20 cellular contexts compared by ENCODE assay signal in genomic region chr6:87672641-87673040, GRCh38. TPM values are rescaled to one million over a fixed set of nuclear protein-coding genes. Genes with fewer than 3 reads are reported as not detected.
DNase-seq lines count a peak whose midpoint lies in the region; ATAC-seq, FAIRE-seq and TF ChIP-seq lines count a peak whose summit lies in the region.
"Had no signal": no experiment of that assay in that cellular context is flagged by ENCODE, and none has a peak within 500 bp of the region (broad histone marks: within the 10 kb centered on the region; RNA-seq: fewer than 3 reads in every experiment).

No MANE protein-coding gene starts in this region.

- DNase-seq in Caco-2 (no peak), HepG2 (ENCODE audit: low spot score) (peak; percentile 51), psoas muscle (no peak), tibial artery (no peak), NCI-H526 (lab: John Stamatoyannopoulos, UW) (no peak)
- no peak for DNase-seq in activated naive CD4-positive, alpha-beta T cell treated with anti-CD3 and anti-CD28 coated beads for 36 hours
- DNase-seq: ACHN, DMS 273 treated with DMSO at 0.1 percent for 48 hours, DND-41, KBM-7, NCI-H1105 treated with DMSO at 0.1 percent for 48 hours, NCI-H1694 treated with DMSO at 0.1 percent for 48 hours, NCI-H2107, NCI-H510A treated with DMSO at 0.1 percent for 48 hours, NCI-H82, RPMI8226, SIG-M5 had no signal

- no peaks in the 10 kb centered on the region for H3K9me3 ChIP-seq in Caco-2
- no peaks in the 10 kb centered on the region for H3K9me3 ChIP-seq in HepG2 (ENCODE audit: low read length)
- no peaks in the 10 kb centered on the region for H3K9me3 ChIP-seq in psoas muscle
- H3K9me3 ChIP-seq in tibial artery: no peaks in the 10 kb centered on the region
- H3K9me3 ChIP-seq: HAP-1 had no signal

- H3K27ac Mint-ChIP-seq in Caco-2 (ENCODE audit: unreplicated experiment): peak overlapping the region; percentile 82
- H3K27ac Mint-ChIP-seq in activated naive CD4-positive, alpha-beta T cell treated with anti-CD3 and anti-CD28 coated beads for 36 hours: no peak overlapping the region

- H3K36me3 ChIP-seq in Caco-2 (ENCODE audit: control insufficient read depth, insufficient read depth, low read length) (peaks cover 2% of the 10 kb centered on the region; the same call in 1 of the 2 replicates), HepG2 (replicated peaks in 1 of 2; ENCODE audit: control insufficient read depth in 1 of 2, insufficient read depth in 2 of 2, low read length in 2 of 2) (peaks cover 4 to 28% of the 10 kb centered on the region in 2 experiments; a peak in 4 of 5 replicates), psoas muscle (ENCODE audit: insufficient read depth in 1 of 2, low read depth in 1 of 2) (peaks cover 9 to 56% of the 10 kb centered on the region in 2 donors), tibial artery (peaks cover 25 to 82% (median 50%) of the 10 kb centered on the region in 3 donors)

- H3K4me3 ChIP-seq in Caco-2 (ENCODE audit: low read depth, low read length) (no peak overlapping the region), HepG2 (replicated peaks in 1 of 3; ENCODE audit: insufficient read depth in 1 of 3, low read depth in 2 of 3, low read length in 3 of 3) (peak overlapping the region in 1 of 3 experiments; percentile 33; a peak in 1 of 6 replicates), psoas muscle (no peak overlapping the region), tibial artery (no peak overlapping the region)
- H3K4me3 ChIP-seq: HAP-1 had no signal

- H3K4me1 Mint-ChIP-seq in Caco-2 (ENCODE audit: low read depth, unreplicated experiment): peaks cover 21% of the 10 kb centered on the region
- peaks cover 8% of the 10 kb centered on the region for H3K4me1 Mint-ChIP-seq in activated naive CD4-positive, alpha-beta T cell treated with anti-CD3 and anti-CD28 coated beads for 36 hours (ENCODE audit: low read depth)

- TF ChIP-seq RAD21 in HepG2 (CRISPR knock-in tag; IDR thresholded peaks at IDR 0.05): no peak

- CTCF ChIA-PET in Caco-2 (lab: Charles Lee): no interaction called here
- CTCF ChIA-PET in HepG2 (lab: Yijun Ruan, JAX; ENCODE audit: low intra/inter-chr PET ratio, low total read pairs): no interaction called here
- CTCF ChIA-PET in activated naive CD4-positive, alpha-beta T cell treated with anti-CD3 and anti-CD28 coated beads for 36 hours (lab: Charles Lee): no interaction called here

- no peaks in the 10 kb centered on the region for H3K9me3 Mint-ChIP-seq in Caco-2 (ENCODE audit: unreplicated experiment)
- H3K9me3 Mint-ChIP-seq in activated naive CD4-positive, alpha-beta T cell treated with anti-CD3 and anti-CD28 coated beads for 36 hours: no peaks in the 10 kb centered on the region

- FAIRE-seq in HepG2 (lab: Jason Lieb, UNC): no peak

- H3K36me3 Mint-ChIP-seq in Caco-2 (ENCODE audit: insufficient read depth, unreplicated experiment): peaks cover 84% of the 10 kb centered on the region
- peaks cover 35% of the 10 kb centered on the region for H3K36me3 Mint-ChIP-seq in activated naive CD4-positive, alpha-beta T cell treated with anti-CD3 and anti-CD28 coated beads for 36 hours (ENCODE audit: low read depth)

- no peaks in the 10 kb centered on the region for H3K27me3 Mint-ChIP-seq in Caco-2 (ENCODE audit: insufficient read depth, unreplicated experiment)
- no peaks in the 10 kb centered on the region for H3K27me3 Mint-ChIP-seq in activated naive CD4-positive, alpha-beta T cell treated with anti-CD3 and anti-CD28 coated beads for 36 hours (ENCODE audit: low read depth)

- peak overlapping the region; percentile 56 for H3K9ac ChIP-seq in HepG2 (ENCODE audit: insufficient read depth, low read depth, low read length)

- H3K27me3 ChIP-seq in Caco-2 (replicated peaks; ENCODE audit: control insufficient read depth, insufficient read depth, low read length): no peaks in the 10 kb centered on the region
- no peaks in the 10 kb centered on the region for H3K27me3 ChIP-seq in HepG2 (ENCODE audit: control insufficient read depth in 1 of 2, insufficient read depth in 2 of 2, low read length in 2 of 2)
- no peaks in the 10 kb centered on the region for H3K27me3 ChIP-seq in psoas muscle (ENCODE audit: insufficient read depth in 3 of 3, low read length in 2 of 3)
- no peaks in the 10 kb centered on the region for H3K27me3 ChIP-seq in tibial artery

- intact Hi-C loops in Caco-2 (cut with micrococcal nuclease; ENCODE audit: unreplicated experiment) (loop anchor here (5.0 kb wide), 1 partner anchor 125 kb away; no protein-coding TSS in a partner anchor), HepG2 (cut with micrococcal nuclease; ENCODE audit: unreplicated experiment) (loop anchor here (5.0 kb wide), 2 partner anchors 80 to 135 kb away; partner anchors contain the start of gene ORC3), psoas muscle (cut with DNase I) (no loop called here), tibial artery (cut with DNase I; ENCODE audit: low total_unique reads) (no loop called here)
- intact Hi-C loops in activated naive CD4-positive, alpha-beta T cell treated with anti-CD3 and anti-CD28 coated beads for 36 hours (cut with micrococcal nuclease): no loop called here

- in situ Hi-C loops in HepG2 (cut with HindIII; ENCODE audit: extremely low pct_ligation_motif_present, low pct_unique_long_range_greater_than_20kb): no loop called here

- H3K79me2 ChIP-seq in HepG2 (ENCODE audit: insufficient read depth, low read length): peaks cover 5% of the 10 kb centered on the region

- no TSS peak for BruUV-seq in Caco-2 (replicated peaks; lab: Mats Ljungman, UMichigan)
- no TSS peak for BruUV-seq in HepG2 (replicated peaks; lab: Mats Ljungman, UMichigan)

- H2AFZ ChIP-seq in HepG2 (ENCODE audit: low read length): no peak overlapping the region

- no peak for TF ChIP-seq POLR2A in HepG2 (IDR thresholded peaks at IDR 0.05; ENCODE audit: insufficient read depth in 1 of 2, low read depth in 2 of 2, low read length in 2 of 2)

- peak; percentile 67 for ATAC-seq in HepG2
- ATAC-seq in psoas muscle: peak in 1 of 4 donors; percentile 1

- H4K20me1 ChIP-seq in HepG2 (ENCODE audit: insufficient read depth, low read length): no peaks in the 10 kb centered on the region

- peak overlapping the region; percentile 64 for H3K4me2 ChIP-seq in HepG2 (ENCODE audit: low read depth, low read length)

- H3K4me1 ChIP-seq in Caco-2 (peaks cover 31% of the 10 kb centered on the region), HepG2 (ENCODE audit: insufficient read depth, low read length) (peaks cover 78% of the 10 kb centered on the region), psoas muscle (peaks cover 45% of the 10 kb centered on the region), tibial artery (peaks cover 0 to 11% (median 0%) of the 10 kb centered on the region in 4 donors)

- POLR2A ChIA-PET in Caco-2 (lab: Charles Lee): no interaction called here
- POLR2A ChIA-PET in HepG2 (lab: Yijun Ruan, JAX): interaction anchor here (1.0 to 2.0 kb wide), 8 partner anchors 24 to 138 kb away, joined by 4 to 8 read pairs (median 6); partner anchors contain the start of genes AKIRIN2, ORC3 and RARS2

- 0% methylated on average over 2 of the region's 2 CpGs for WGBS in HepG2 (ENCODE audit: low lambda C conversion rate)
- WGBS in psoas muscle, 3 donors: 85 to 91% (median 88%) methylated on average over 2 of the region's 2 CpGs

- TF ChIP-seq EP300 in HepG2 (IDR thresholded peaks at IDR 0.05; ENCODE audit: low read depth in 2 of 2, low read length in 2 of 2): peak in 1 of 2 experiments; percentile 67; a peak in 2 of 4 replicates
- no peak for TF ChIP-seq EP300 in HepG2 (CRISPR knock-in tag; IDR thresholded peaks at IDR 0.05; ENCODE audit: borderline replicate concordance)

- H3K27ac ChIP-seq in HepG2 (ENCODE audit: extremely low read length, insufficient read depth, low read length) (peak overlapping the region; percentile 90), psoas muscle (peak overlapping the region; percentile 72), tibial artery (no peak overlapping the region)
- H3K27ac ChIP-seq: C4-2B had no signal

- no peak for TF ChIP-seq CTCF in Caco-2 (IDR thresholded peaks at IDR 0.05; ENCODE audit: insufficient read depth in 1 of 2, low read depth in 1 of 2, low read length in 1 of 2, severe bottlenecking in 1 of 2, unreplicated experiment in 1 of 2)
- TF ChIP-seq CTCF in HepG2 (CRISPR knock-in tag; IDR thresholded peaks at IDR 0.05): no peak
- no peak for TF ChIP-seq CTCF in psoas muscle (IDR thresholded peaks at IDR 0.05)
- TF ChIP-seq CTCF in tibial artery (IDR thresholded peaks at IDR 0.05): no peak

- no peak overlapping the region for H3K4me3 Mint-ChIP-seq in Caco-2 (ENCODE audit: unreplicated experiment)
- H3K4me3 Mint-ChIP-seq in activated naive CD4-positive, alpha-beta T cell treated with anti-CD3 and anti-CD28 coated beads for 36 hours: no peak overlapping the region

TF ChIP-seq in HepG2, 621 proteins besides CTCF, POLR2A, EP300 and RAD21 (continues in another document):
- peak; percentile 60 for TF ChIP-seq TCF7 (IDR thresholded peaks at IDR 0.05; ENCODE audit: low read depth)

RNA-seq across cellular contexts. Expression of gene AKIRIN2, which starts 29.4 kb away (rescaled TPM):
- total RNA-seq in Caco-2 (2022) (51.3 and 53.5 TPM in 2 replicates), HepG2 (2016; rRNA removed; fragmentation: Illumina TruSeq; extraction: Trizol) (23.4 and 29.2 TPM in 2 replicates), psoas muscle (100 to 1,000 TPM in 3 of 4 donors, 10 to 100 TPM in 1; 71.9 to 188 (median 141) TPM)
- polyA plus RNA-seq in PFSK-1 (2012; ENCODE audit: insufficient read length, low read depth): 75.4 TPM
- total RNA-seq in HepG2 (2016; cell fraction: cytosol; rRNA removed; fragmentation: Illumina TruSeq; extraction: Trizol; ENCODE audit: low read depth): 6.7 and 8.7 TPM in 2 replicates
- total RNA-seq in HepG2 (2016; cell fraction: insoluble cytoplasmic fraction; rRNA removed; fragmentation: Illumina TruSeq; extraction: Trizol): 21.0 and 29.6 TPM in 2 replicates
- total RNA-seq in HepG2 (2016; cell fraction: membrane; rRNA removed; fragmentation: Illumina TruSeq; extraction: Trizol): 30.2 and 32.7 TPM in 2 replicates
- total RNA-seq in HepG2 (2016; cell fraction: nucleus; rRNA removed; fragmentation: Illumina TruSeq; extraction: Trizol): 28.7 and 38.1 TPM in 2 replicates
- polyA plus RNA-seq in HepG2 (2011; rRNA removed) (15.6 and 16.0 TPM in 2 replicates), psoas muscle (100 to 1,000 TPM in 1 of 3 donors, 10 to 100 TPM in 2; 65.0 to 127 (median 87.6) TPM)
- polyA plus RNA-seq in HepG2 (2011; cell fraction: cytosol; rRNA removed): 8.3 and 10.7 TPM in 2 replicates
- polyA plus RNA-seq in HepG2 (2011; cell fraction: nucleus; rRNA removed): 22.6 and 23.5 TPM in 2 replicates
- polyA plus RNA-seq in HepG2 (2012): 40.3 and 44.8 TPM in 2 replicates
- 17.2 and 17.9 TPM in 2 replicates for polyA plus RNA-seq in HepG2 (2016; cell fraction: cytosol; fragmentation: Illumina TruSeq; extraction: Trizol; ENCODE audit: low read depth)
- 59.2 and 61.5 TPM in 2 replicates for polyA plus RNA-seq in HepG2 (2016; cell fraction: insoluble cytoplasmic fraction; fragmentation: Illumina TruSeq; extraction: Trizol; ENCODE audit: low read depth)
- 34.9 and 39.3 TPM in 2 replicates for polyA plus RNA-seq in HepG2 (2016; cell fraction: membrane; fragmentation: Illumina TruSeq; extraction: Trizol; ENCODE audit: low read depth)
- polyA plus RNA-seq in HepG2 (2016; cell fraction: nucleus; fragmentation: Illumina TruSeq; extraction: Trizol; ENCODE audit: insufficient read depth, low read depth): 58.6 and 63.2 TPM in 2 replicates
- 7.8 and 15.7 TPM in 2 replicates for polyA minus RNA-seq in HepG2 (2011; rRNA and poly(A)+ RNA removed; ENCODE audit: low replicate concordance)
- 25.7 and 27.7 TPM in 2 replicates for polyA minus RNA-seq in HepG2 (2011; cell fraction: cytosol; rRNA and poly(A)+ RNA removed)
- 40.0 and 50.9 TPM in 2 replicates for polyA minus RNA-seq in HepG2 (2011; cell fraction: nucleus; rRNA and poly(A)+ RNA removed)
- total RNA-seq in activated naive CD4-positive, alpha-beta T cell treated with anti-CD3 and anti-CD28 coated beads for 36 hours: 10 to 100 TPM; 47.6 to 49.8 TPM

Comparison
In these comparisons a context has a peak if more than half of its experiments do, and no peak if none do; other contexts are left out.
1. H3K27ac ChIP-seq: peak in HepG2 (single experiment) and psoas muscle (single experiment); none in tibial artery (0 of 2).
2. intact Hi-C loops: an anchor here in Caco-2 (5.0 kb wide) and HepG2 (5.0 kb wide); none called in psoas muscle, tibial artery and activated naive CD4-positive, alpha-beta T cell treated with anti-CD3 and anti-CD28 coated beads for 36 hours.